ENCODE assay signal across 18 cellular contexts in the genomic region with DNA sequence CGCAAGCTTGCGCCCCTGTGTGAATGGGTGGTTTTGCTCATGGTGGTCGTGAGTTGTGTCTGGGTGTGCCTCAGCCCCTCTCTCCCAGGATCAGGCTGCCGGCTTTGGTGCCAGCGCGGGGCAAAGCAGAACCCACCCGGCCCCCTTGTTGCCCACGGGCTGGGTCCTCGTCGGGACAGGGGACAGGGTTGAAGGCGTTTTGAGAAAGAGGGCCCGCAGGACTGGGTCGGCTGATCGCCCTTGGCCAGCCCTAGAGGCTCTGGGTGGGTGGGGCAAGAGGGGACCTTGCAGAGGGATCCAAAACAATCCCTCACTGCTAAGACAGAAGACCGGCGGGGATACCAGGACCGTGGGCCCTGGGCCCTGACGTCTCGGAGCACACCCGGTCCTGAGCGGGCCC. TPM values are rescaled to one million over a fixed set of nuclear protein-coding genes. Genes with fewer than 3 reads are reported as not detected.
DNase-seq lines count a peak whose midpoint lies in the region; ATAC-seq, FAIRE-seq and TF ChIP-seq lines count a peak whose summit lies in the region.
"Had no signal": no experiment of that assay in that cellular context is flagged by ENCODE, and none has a peak within 500 bp of the region (broad histone marks: within the 10 kb centered on the region; RNA-seq: fewer than 3 reads in every experiment).

No MANE protein-coding gene starts in this region.

- no peak for ATAC-seq in naive thymus-derived CD4-positive, alpha-beta T cell
- ATAC-seq in thoracic aorta (ENCODE audit: insufficient number of reproducible peaks, low FRiP score, low read depth) (no peak), GM21529 (IDR thresholded peaks at IDR 0.05; ENCODE audit: unreplicated experiment) (no peak)

- FAIRE-seq in H1 (lab: Jason Lieb, UNC), result no peak

- no peaks in the 10 kb centered on the region for H4K20me1 ChIP-seq in H1 (replicated peaks in 1 of 2; ENCODE audit: control insufficient read depth in 1 of 2, insufficient read depth in 2 of 2, low read length in 2 of 2)
- H4K20me1 ChIP-seq: BLaER1 treated with 17β-estradiol and CSF1 and Interleukin-3, amounts not matched to agents 10 nM and 100 nM had no signal

- H3K79me2 ChIP-seq in H1 (ENCODE audit: control insufficient read depth in 1 of 2, insufficient read depth in 2 of 2, low read length in 2 of 2), result peaks cover 0 to 10% of the 10 kb centered on the region in 2 experiments; a peak in 2 of 4 replicates

- WGBS in H1 (ENCODE audit: extremely low coverage in 1 of 2, insufficient coverage in 1 of 2, insufficient read length in 1 of 2, insufficient replicate concordance in 2 of 2, low coverage in 1 of 2, low lambda C conversion rate in 2 of 2, missing lambda C conversion rate in 1 of 2), 2 experiments, result 97% methylated on average over 11 of the region's 21 CpGs; no CpG with 5 or more reads in 1 of the 2 experiments

- H3K23me2 ChIP-seq in H1 (ENCODE audit: low read depth, low read length), result no peaks in the 10 kb centered on the region

- POLR2A ChIA-PET in H1 (lab: Charles Lee; ENCODE audit: partially characterized antibody), result interaction anchor here (0.9 kb wide), 1 partner anchor 10 kb away, joined by 3 read pairs; no protein-coding TSS in a partner anchor
- POLR2A ChIA-PET in naive thymus-derived CD4-positive, alpha-beta T cell (lab: Charles Lee), result no interaction called here

- no peak overlapping the region for H4K5ac ChIP-seq in H1 (ENCODE audit: insufficient read length, low read depth, low read length)

- H3K4me3 Mint-ChIP-seq in activated naive CD8-positive, alpha-beta T cell, result peak overlapping the region; percentile 30
- H3K4me3 Mint-ChIP-seq in activated naive CD8-positive, alpha-beta T cell treated with anti-CD3 and anti-CD28 coated beads for 36 hours, result no peak overlapping the region
- H3K4me3 Mint-ChIP-seq in naive thymus-derived CD4-positive, alpha-beta T cell, result peak overlapping the region in 7 of 10 donors; percentile 6 to 80 (median 29)

- no peak overlapping the region for H2BK120ac ChIP-seq in H1 (replicated peaks; ENCODE audit: low read depth, low read length)

- peaks cover 18% of the 10 kb centered on the region for H3K27me3 Mint-ChIP-seq in activated naive CD8-positive, alpha-beta T cell
- peaks cover 41% of the 10 kb centered on the region for H3K27me3 Mint-ChIP-seq in activated naive CD8-positive, alpha-beta T cell treated with anti-CD3 and anti-CD28 coated beads for 36 hours
- peaks cover 27 to 44% (median 34%) of the 10 kb centered on the region in 5 donors for H3K27me3 Mint-ChIP-seq in naive thymus-derived CD4-positive, alpha-beta T cell

- peak overlapping the region; percentile 7 for H3K4ac ChIP-seq in H1 (replicated peaks; ENCODE audit: insufficient read length, low read depth, low read length)

- H3K4me1 ChIP-seq in H1 (replicated peaks in 1 of 4; ENCODE audit: control insufficient read depth in 3 of 4, insufficient read depth in 4 of 4, low read length in 3 of 4), result peaks cover 0 to 2% (median 0%) of the 10 kb centered on the region in 4 experiments; a peak in 1 of 7 replicates
- peaks cover 4 to 5% of the 10 kb centered on the region in 2 donors for H3K4me1 ChIP-seq in naive thymus-derived CD4-positive, alpha-beta T cell (ENCODE audit: control insufficient read depth in 2 of 2, insufficient read depth in 2 of 2, low read length in 2 of 2)
- peaks cover 3 to 6% of the 10 kb centered on the region in 2 donors for H3K4me1 ChIP-seq in thoracic aorta (ENCODE audit: control insufficient read depth in 1 of 2, low read depth in 2 of 2)

- no peak overlapping the region for H2BK20ac ChIP-seq in H1 (ENCODE audit: low read length)

- TF ChIP-seq CTCF in H1 (IDR thresholded peaks at IDR 0.05; ENCODE audit: control extremely low read depth in 1 of 3, insufficient read depth in 1 of 3, low read depth in 1 of 3, low read length in 3 of 3) (no peak), thoracic aorta (IDR thresholded peaks at IDR 0.05) (no peak)

- no peak overlapping the region for H2BK12ac ChIP-seq in H1 (ENCODE audit: low read depth, low read length)

- H3K4me3 ChIP-seq in H1 (ENCODE audit: extremely low read depth in 1 of 4, insufficient read depth in 2 of 4, low read depth in 3 of 4, low read length in 4 of 4), result no peak overlapping the region
- no peak overlapping the region for H3K4me3 ChIP-seq in naive thymus-derived CD4-positive, alpha-beta T cell (ENCODE audit: low read length)
- peak overlapping the region; percentile 66 for H3K4me3 ChIP-seq in thoracic aorta
- H3K4me3 ChIP-seq: BLaER1 treated with 17β-estradiol and CSF1 and Interleukin-3, amounts not matched to agents 10 nM and 100 nM had no signal

- no peak overlapping the region for H3K27ac Mint-ChIP-seq in activated naive CD8-positive, alpha-beta T cell
- H3K27ac Mint-ChIP-seq in activated naive CD8-positive, alpha-beta T cell treated with anti-CD3 and anti-CD28 coated beads for 36 hours, result no peak overlapping the region
- H3K27ac Mint-ChIP-seq in naive thymus-derived CD4-positive, alpha-beta T cell, result no peak overlapping the region
- H3K27ac Mint-ChIP-seq: IgD-negative memory B cell had no signal

- H3K56ac ChIP-seq in H1 (replicated peaks; ENCODE audit: insufficient read length, low read depth, low read length), result no peak overlapping the region

- H3K36me3 Mint-ChIP-seq in activated naive CD8-positive, alpha-beta T cell, result no peaks in the 10 kb centered on the region
- peaks cover 20% of the 10 kb centered on the region for H3K36me3 Mint-ChIP-seq in activated naive CD8-positive, alpha-beta T cell treated with anti-CD3 and anti-CD28 coated beads for 36 hours
- peaks cover 0 to 19% (median 0%) of the 10 kb centered on the region in 5 donors for H3K36me3 Mint-ChIP-seq in naive thymus-derived CD4-positive, alpha-beta T cell
- H3K36me3 Mint-ChIP-seq: IgD-negative memory B cell had no signal

- H3K9me3 ChIP-seq in H1 (ENCODE audit: insufficient read depth in 2 of 2, low read depth in 1 of 2, low read length in 1 of 2) (peaks cover 0 to 21% of the 10 kb centered on the region in 2 experiments; a peak in 1 of 4 replicates), thoracic aorta (no peaks in the 10 kb centered on the region)
- H3K9me3 ChIP-seq in naive thymus-derived CD4-positive, alpha-beta T cell (ENCODE audit: control insufficient read depth in 2 of 3, low read length in 3 of 3), result no peaks in the 10 kb centered on the region

- no peak overlapping the region for H3K9ac ChIP-seq in H1 (replicated peaks in 1 of 4; ENCODE audit: extremely low read depth in 1 of 4, low read depth in 3 of 4, low read length in 3 of 4)
- H3K9ac ChIP-seq: BLaER1 treated with 17β-estradiol and CSF1 and Interleukin-3, amounts not matched to agents 10 nM and 100 nM had no signal

- no peak for TF ChIP-seq EP300 in H1 (IDR thresholded peaks at IDR 0.05; ENCODE audit: borderline replicate concordance in 1 of 2, low read depth in 2 of 2, low read length in 2 of 2)

- no peak overlapping the region for H3K18ac ChIP-seq in H1 (ENCODE audit: extremely low read depth, low read length)

- no peaks in the 10 kb centered on the region for H3K36me3 ChIP-seq in H1 (ENCODE audit: control insufficient read depth in 2 of 4, insufficient read depth in 4 of 4, low read length in 3 of 4)
- peaks cover 0 to 4% (median 0%) of the 10 kb centered on the region in 3 experiments for H3K36me3 ChIP-seq in naive thymus-derived CD4-positive, alpha-beta T cell (ENCODE audit: control insufficient read depth in 2 of 3, insufficient read depth in 3 of 3, low read length in 3 of 3)
- no peaks in the 10 kb centered on the region for H3K36me3 ChIP-seq in thoracic aorta

- no peak for TF ChIP-seq RAD21 in H1 (IDR thresholded peaks at IDR 0.05 in 1 of 2, conservative IDR thresholded peaks at IDR 0.05 in 1 of 2; ENCODE audit: low read depth in 2 of 2, low read length in 2 of 2)

- no peak overlapping the region for H3K14ac ChIP-seq in H1 (ENCODE audit: insufficient read length)

- no peak overlapping the region for H3K4me2 ChIP-seq in H1 (ENCODE audit: insufficient read depth in 1 of 2, low read depth in 2 of 2, low read length in 2 of 2)
- H3K4me2 ChIP-seq: BLaER1 treated with 17β-estradiol and CSF1 and Interleukin-3, amounts not matched to agents 10 nM and 100 nM had no signal

- peaks cover 3% of the 10 kb centered on the region for H3K9me3 Mint-ChIP-seq in activated naive CD8-positive, alpha-beta T cell (ENCODE audit: low read depth)
- peaks cover 10% of the 10 kb centered on the region for H3K9me3 Mint-ChIP-seq in activated naive CD8-positive, alpha-beta T cell treated with anti-CD3 and anti-CD28 coated beads for 36 hours
- peaks cover 0 to 19% (median 4%) of the 10 kb centered on the region in 11 donors for H3K9me3 Mint-ChIP-seq in naive thymus-derived CD4-positive, alpha-beta T cell

- H3K4me1 Mint-ChIP-seq in activated naive CD8-positive, alpha-beta T cell (ENCODE audit: low read depth), result peaks cover 18% of the 10 kb centered on the region
- peaks cover 15% of the 10 kb centered on the region for H3K4me1 Mint-ChIP-seq in activated naive CD8-positive, alpha-beta T cell treated with anti-CD3 and anti-CD28 coated beads for 36 hours
- H3K4me1 Mint-ChIP-seq in naive thymus-derived CD4-positive, alpha-beta T cell, result peaks cover 8 to 34% (median 27%) of the 10 kb centered on the region in 7 donors

- no peak overlapping the region for H4K8ac ChIP-seq in H1 (ENCODE audit: extremely low read depth, insufficient read depth, low read length)

- no peaks in the 10 kb centered on the region for H3K27me3 ChIP-seq in H1 (replicated peaks in 1 of 4; ENCODE audit: control insufficient read depth in 3 of 4, extremely low read depth in 1 of 4, insufficient read depth in 3 of 4, low read length in 3 of 4)
- H3K27me3 ChIP-seq in naive thymus-derived CD4-positive, alpha-beta T cell (ENCODE audit: control insufficient read depth in 2 of 2, insufficient read depth in 2 of 2, low read length in 2 of 2), result no peaks in the 10 kb centered on the region
- no peaks in the 10 kb centered on the region for H3K27me3 ChIP-seq in thoracic aorta (replicated peaks; ENCODE audit: insufficient read depth)
- H3K27me3 ChIP-seq: BLaER1 treated with 17β-estradiol and CSF1 and Interleukin-3, amounts not matched to agents 10 nM and 100 nM had no signal

- H2BK5ac ChIP-seq in H1 (ENCODE audit: low read depth, low read length), result no peak overlapping the region

- TF ChIP-seq POLR2A in H1 (IDR thresholded peaks at IDR 0.05; ENCODE audit: control extremely low read depth in 1 of 2, low read depth in 2 of 2, low read length in 2 of 2), result no peak

- no peaks in the 10 kb centered on the region for H3K79me1 ChIP-seq in H1 (ENCODE audit: low read depth, low read length)

- no peak overlapping the region for H2BK15ac ChIP-seq in H1 (ENCODE audit: low read length)

- intact Hi-C loops in naive thymus-derived CD4-positive, alpha-beta T cell (cut with micrococcal nuclease), result loop anchor here in 1 of 2 donors (5.0 to 10.0 kb wide), 2 partner anchors 167 to 204 kb away; no protein-coding TSS in a partner anchor

- DNase-seq in activated naive CD8-positive, alpha-beta T cell treated with anti-CD3 and anti-CD28 coated beads for 36 hours, result no peak
- DNase-seq in H1 (ENCODE audit: low read depth in 1 of 2, low spot score in 2 of 2), result no peak
- no peak for DNase-seq in naive thymus-derived CD4-positive, alpha-beta T cell
- DNase-seq in thoracic aorta (ENCODE audit: low spot score), result no peak
- no peak for DNase-seq in SHP77 (lab: John Stamatoyannopoulos, UW)
- no peak for DNase-seq in RKO (ENCODE audit: low spot score)
- DNase-seq: 8988T, DMS153, EL, MV-4-11, NCI-H1417 treated with DMSO at 0.1 percent for 48 hours, NCI-H2081, NCI-H526 treated with DMSO at 0.1 percent for 48 hours had no signal

- H3K23ac ChIP-seq in H1 (ENCODE audit: insufficient read length), result no peak overlapping the region

- H2AK5ac ChIP-seq in H1 (ENCODE audit: low read depth, low read length), result no peak overlapping the region

- H2AFZ ChIP-seq in H1 (ENCODE audit: low read length), result no peak overlapping the region

- H3K27ac ChIP-seq in H1 (ENCODE audit: low read depth, low read length) (no peak overlapping the region), thoracic aorta (no peak overlapping the region)
- no peak overlapping the region for H3K27ac ChIP-seq in naive thymus-derived CD4-positive, alpha-beta T cell (ENCODE audit: low read depth, low read length)
- H3K27ac ChIP-seq: BLaER1 treated with 17β-estradiol and CSF1 and Interleukin-3, amounts not matched to agents 10 nM and 100 nM; RWPE1 had no signal

- CTCF ChIA-PET in H1 (lab: Charles Lee; ENCODE audit: partially characterized antibody), result no interaction called here
- CTCF ChIA-PET in naive thymus-derived CD4-positive, alpha-beta T cell (lab: Charles Lee), result no interaction called here

- H4K91ac ChIP-seq in H1 (replicated peaks; ENCODE audit: insufficient read length, low read length), result no peak overlapping the region

RNA-seq across cellular contexts. Expression of gene ZNF678, which starts 3.0 kb away (rescaled TPM):
- total RNA-seq in activated naive CD8-positive, alpha-beta T cell treated with anti-CD3 and anti-CD28 coated beads for 36 hours, result 1 to 10 TPM; 5.5 to 5.6 TPM
- 28.3 and 30.6 TPM in 2 replicates for total RNA-seq in H1 (2021; fragmentation: NEBNext Ultra II Directional; extraction: Animal tissue kit (Norgen Biotek cat#: 25700))
- polyA plus RNA-seq in H1 (2011; rRNA removed), result 5.3 and 6.9 TPM in 2 replicates
- 7.4 TPM for polyA plus RNA-seq in H1 (2011; cell fraction: cytosol; rRNA removed)
- 16.5 TPM for polyA plus RNA-seq in H1 (2011; cell fraction: nucleus; rRNA removed)
- polyA plus RNA-seq in H1 (2012, experiment 1 of 2), result 8.3 to 12.3 TPM (median 9.9 TPM) in 4 replicates
- polyA plus RNA-seq in H1 (2012, experiment 2 of 2), result 0.31 TPM
- 16.9 TPM for polyA plus RNA-seq in H1 (2013, experiment 1 of 2)
- polyA plus RNA-seq in H1 (2013, experiment 2 of 2), result 15.3 TPM
- 66.8 and 88.5 TPM in 2 replicates for polyA minus RNA-seq in H1 (2011; rRNA and poly(A)+ RNA removed)
- 22.9 TPM for polyA minus RNA-seq in H1 (2011; cell fraction: cytosol; rRNA and poly(A)+ RNA removed)
- 190 TPM for polyA minus RNA-seq in H1 (2011; cell fraction: nucleus; rRNA and poly(A)+ RNA removed)
- total RNA-seq in naive thymus-derived CD4-positive, alpha-beta T cell, result 1 to 10 TPM; 3.2 to 8.3 (median 7.4) TPM
- 1 to 10 TPM; 5.0 to 7.1 TPM for polyA plus RNA-seq in naive thymus-derived CD4-positive, alpha-beta T cell
- 10 to 100 TPM in 1 of 2 donors, 1 to 10 TPM in 1; 7.1 to 10.6 TPM for total RNA-seq in thoracic aorta
